Comparison of ENCODE assay signal across 9 cellular contexts in the genomic region with DNA sequence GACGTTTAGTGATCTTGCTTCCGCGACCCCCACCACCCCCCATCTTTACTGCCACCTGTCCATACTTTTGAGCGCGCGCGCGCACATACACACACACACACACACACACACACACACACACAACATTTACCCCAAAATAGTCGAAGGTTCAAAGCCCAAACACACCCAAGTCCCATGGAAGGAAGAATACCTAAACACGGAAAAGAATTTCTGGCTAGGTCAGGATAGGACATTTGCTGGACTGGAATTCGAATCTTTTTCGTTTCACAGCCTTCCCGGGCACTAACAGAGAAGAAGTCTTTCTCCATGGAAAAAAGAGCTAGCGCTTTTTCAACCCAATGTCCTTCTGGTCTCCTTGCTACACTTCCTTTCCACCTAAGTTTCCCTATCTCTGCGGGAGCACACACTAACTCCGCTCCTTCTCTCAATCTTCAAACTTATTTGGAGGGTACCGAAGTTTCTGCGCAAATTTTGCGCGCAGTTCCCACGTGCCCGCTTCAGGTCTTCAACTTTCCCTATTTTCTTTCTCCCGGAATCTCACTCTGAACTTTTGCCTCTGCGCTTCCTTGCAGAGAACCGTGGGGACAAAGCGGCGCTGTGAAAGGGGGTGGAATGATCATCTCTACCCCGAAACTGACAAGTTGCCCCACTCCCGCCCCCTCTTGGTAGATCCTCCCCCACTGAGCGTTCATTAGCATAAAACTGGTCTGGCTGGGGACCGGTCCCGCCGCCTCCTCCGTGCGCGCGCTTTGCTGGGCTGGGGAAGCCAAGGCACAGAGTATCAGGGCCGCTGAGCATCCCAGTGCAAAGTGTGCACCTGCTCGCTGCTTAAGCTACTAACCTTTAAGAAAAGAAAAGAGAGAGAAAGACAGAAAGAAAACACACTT. TPM values are rescaled to one million over a fixed set of nuclear protein-coding genes. Genes with fewer than 3 reads are reported as not detected.
A peak's percentile ranks its signal among the peaks of the same experiment; 100 is the strongest.
DNase-seq lines count a peak whose midpoint lies in the region; ATAC-seq and TF ChIP-seq lines count a peak whose summit lies in the region.
"Had no signal": no experiment of that assay in that cellular context is flagged by ENCODE, and none has a peak within 500 bp of the region (broad histone marks: within the 10 kb centered on the region; RNA-seq: fewer than 3 reads in every experiment).

No MANE protein-coding gene starts in this region.

- DNase-seq in CD14-positive monocyte (ENCODE audit: low spot score), result peak; percentile 55
- DNase-seq in KBM-7, result peak; percentile 27
- peak; percentile 29 for DNase-seq in activated naive CD8-positive, alpha-beta T cell treated with anti-CD3 and anti-CD28 coated beads, Interleukin-2, amount 10 ng/mL, durations not matched to agents 7 days and 5 days
- DNase-seq in kidney tubule cell (ENCODE audit: low spot score), result no peak
- no peak for DNase-seq in activated CD4-positive, CD25-positive, alpha-beta regulatory T cell treated with anti-CD3 and anti-CD28 coated beads, Interleukin-2, amount 50 U/mL, for 72 hours

- in situ Hi-C loops in KBM-7 (cut with MboI; ENCODE audit: low pct_unique_long_range_greater_than_20kb, low sequenced_read_pairs), result no loop called here

- no peak overlapping the region for H3K9ac ChIP-seq in skeletal muscle satellite cell (ENCODE audit: low read depth, low read length)

- ATAC-seq in activated naive CD8-positive, alpha-beta T cell treated with anti-CD3 and anti-CD28 coated beads, Interleukin-2, amount 10 ng/mL, durations not matched to agents 7 days and 5 days (ENCODE audit: low read depth), result no peak
- ATAC-seq in GM18505 (IDR thresholded peaks at IDR 0.05; ENCODE audit: unreplicated experiment), result no peak
- ATAC-seq: HCT116 had no signal

- H3K4me1 Mint-ChIP-seq in CD14-positive monocyte, result peaks cover 42% of the 10 kb centered on the region
- H3K4me1 Mint-ChIP-seq in activated naive CD8-positive, alpha-beta T cell treated with anti-CD3 and anti-CD28 coated beads, Interleukin-2, amount 10 ng/mL, durations not matched to agents 7 days and 5 days, result peaks cover 18% of the 10 kb centered on the region

- peak overlapping the region; percentile 94 for H3K4me2 ChIP-seq in skeletal muscle satellite cell (ENCODE audit: low read length)

- peaks cover 0 to 2% of the 10 kb centered on the region in 2 donors for H3K36me3 Mint-ChIP-seq in CD14-positive monocyte
- peaks cover 4% of the 10 kb centered on the region for H3K36me3 Mint-ChIP-seq in activated naive CD8-positive, alpha-beta T cell treated with anti-CD3 and anti-CD28 coated beads, Interleukin-2, amount 10 ng/mL, durations not matched to agents 7 days and 5 days

- peaks cover 19% of the 10 kb centered on the region for H3K4me1 ChIP-seq in skeletal muscle satellite cell (ENCODE audit: control insufficient read depth, insufficient read depth, low read length)

- POLR2A ChIA-PET in activated naive CD8-positive, alpha-beta T cell treated with anti-CD3 and anti-CD28 coated beads, Interleukin-2, amount 10 ng/mL, durations not matched to agents 7 days and 5 days (lab: Charles Lee), result no interaction called here

- no peaks in the 10 kb centered on the region for H3K36me3 ChIP-seq in skeletal muscle satellite cell (ENCODE audit: insufficient read depth, low read length)

- H3K4me3 Mint-ChIP-seq in CD14-positive monocyte, result peak overlapping the region; percentile 100
- H3K4me3 Mint-ChIP-seq in activated naive CD8-positive, alpha-beta T cell treated with anti-CD3 and anti-CD28 coated beads, Interleukin-2, amount 10 ng/mL, durations not matched to agents 7 days and 5 days, result peak overlapping the region; percentile 82

- no peaks in the 10 kb centered on the region for H3K9me3 ChIP-seq in skeletal muscle satellite cell (replicated peaks; ENCODE audit: low read length)

- H3K27ac Mint-ChIP-seq in CD14-positive monocyte, result peak overlapping the region; percentile 55 to 85 (median 79)
- peak overlapping the region; percentile 3 for H3K27ac Mint-ChIP-seq in activated naive CD8-positive, alpha-beta T cell treated with anti-CD3 and anti-CD28 coated beads, Interleukin-2, amount 10 ng/mL, durations not matched to agents 7 days and 5 days

- H3K27me3 Mint-ChIP-seq in CD14-positive monocyte (ENCODE audit: low read depth in 3 of 3), result peaks cover 12 to 17% (median 17%) of the 10 kb centered on the region in 3 donors
- H3K27me3 Mint-ChIP-seq in activated naive CD8-positive, alpha-beta T cell treated with anti-CD3 and anti-CD28 coated beads, Interleukin-2, amount 10 ng/mL, durations not matched to agents 7 days and 5 days, result peaks cover 68% of the 10 kb centered on the region

- intact Hi-C loops in CD14-positive monocyte (cut with micrococcal nuclease), result loop anchor here in 1 of 2 donors (10.0 kb wide), 1 partner anchor 570 kb away; no protein-coding TSS in a partner anchor

- peak overlapping the region; percentile 69 for H3K4me3 ChIP-seq in iPS-11a (ENCODE audit: low read depth, low read length)
- H3K4me3 ChIP-seq in skeletal muscle satellite cell (ENCODE audit: low read length), result peak overlapping the region; percentile 73

- TF ChIP-seq POLR2A in GM18505 (IDR thresholded peaks at IDR 0.05; ENCODE audit: borderline replicate concordance, extremely low read depth, insufficient read depth, insufficient read length), result no peak

- TF ChIP-seq CTCF in CD14-positive monocyte (IDR thresholded peaks at IDR 0.05), result no peak

- H3K9me3 Mint-ChIP-seq in CD14-positive monocyte, result peaks cover 0 to 2% (median 0%) of the 10 kb centered on the region in 7 donors
- H3K9me3 Mint-ChIP-seq in activated naive CD8-positive, alpha-beta T cell treated with anti-CD3 and anti-CD28 coated beads, Interleukin-2, amount 10 ng/mL, durations not matched to agents 7 days and 5 days, result no peaks in the 10 kb centered on the region

- peaks cover 80% of the 10 kb centered on the region for H3K27me3 ChIP-seq in skeletal muscle satellite cell (ENCODE audit: control insufficient read depth, insufficient read depth, low read length)

RNA-seq across cellular contexts. Expression of gene DACH1, which starts 2.7 kb away (rescaled TPM):
- under 1 TPM; 0.03 to 0.26 TPM for polyA plus RNA-seq in CD14-positive monocyte
- not detected for total RNA-seq in activated naive CD8-positive, alpha-beta T cell treated with anti-CD3 and anti-CD28 coated beads, Interleukin-2, amount 10 ng/mL, durations not matched to agents 7 days and 5 days
- total RNA-seq in skeletal muscle satellite cell (2012; rRNA removed), result not detected in 2 replicates

Comparison
In these comparisons a context has a peak if more than half of its experiments do, and no peak if none do; other contexts are left out.
1. DNase-seq: peak in CD14-positive monocyte (single experiment), KBM-7 (single experiment) and activated naive CD8-positive, alpha-beta T cell treated with anti-CD3 and anti-CD28 coated beads, Interleukin-2, amount 10 ng/mL, durations not matched to agents 7 days and 5 days (single experiment); none in kidney tubule cell (single experiment) and activated CD4-positive, CD25-positive, alpha-beta regulatory T cell treated with anti-CD3 and anti-CD28 coated beads, Interleukin-2, amount 50 U/mL, for 72 hours (single experiment).